Comparison of ENCODE assay signal across 12 cellular contexts in the genomic region with DNA sequence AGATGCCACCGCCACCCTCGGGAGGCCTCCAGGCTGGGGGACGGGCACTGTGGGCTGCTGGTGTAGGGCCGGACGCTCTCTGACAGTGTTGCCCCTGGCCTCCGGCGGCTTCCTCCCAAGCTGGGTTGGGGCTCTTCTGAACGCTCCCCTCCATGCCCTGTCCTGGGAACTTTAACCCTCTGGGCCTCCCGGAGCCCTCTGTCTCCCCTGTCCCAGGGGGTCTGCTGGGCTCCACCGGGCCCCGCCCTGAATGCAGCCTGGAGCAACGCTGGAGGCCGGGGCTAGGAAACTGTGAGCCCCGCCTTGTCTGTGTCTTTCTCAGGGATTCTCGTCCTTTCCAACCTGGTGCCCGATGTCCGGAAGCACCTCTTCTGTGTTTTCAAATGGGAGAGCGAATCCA. TPM values are rescaled to one million over a fixed set of nuclear protein-coding genes. Genes with fewer than 3 reads are reported as not detected.
DNase-seq lines count a peak whose midpoint lies in the region; ATAC-seq and TF ChIP-seq lines count a peak whose summit lies in the region.
"Had no signal": no experiment of that assay in that cellular context is flagged by ENCODE, and none has a peak within 500 bp of the region (broad histone marks: within the 10 kb centered on the region; RNA-seq: fewer than 3 reads in every experiment).

No MANE protein-coding gene starts in this region.

- 74 to 83% methylated on average over 18 of the region's 18 CpGs for WGBS in heart right ventricle, 2 donors

- CTCF ChIA-PET in activated CD8-positive, alpha-beta memory T cell treated with anti-CD3 and anti-CD28 coated beads, Interleukin-2, amount 10 ng/mL, durations not matched to agents 7 days and 5 days (lab: Charles Lee), result no interaction called here

- peaks cover 26% of the 10 kb centered on the region for H3K4me1 Mint-ChIP-seq in activated CD8-positive, alpha-beta memory T cell treated with anti-CD3 and anti-CD28 coated beads, Interleukin-2, amount 10 ng/mL, durations not matched to agents 7 days and 5 days
- peaks cover 51% of the 10 kb centered on the region for H3K4me1 Mint-ChIP-seq in activated naive CD8-positive, alpha-beta T cell (ENCODE audit: low read depth)

- H3K27ac ChIP-seq in skin epidermis (peak overlapping the region in 20 of 21 experiments; percentile 28 to 97 (median 88)), heart right ventricle (peak overlapping the region in 1 of 10 donors; percentile 84)

- H3K4me3 ChIP-seq in skin epidermis (no peak overlapping the region), heart right ventricle (no peak overlapping the region)
- H3K4me3 ChIP-seq: MG63 had no signal

- TF ChIP-seq CTCF in heart right ventricle (IDR thresholded peaks at IDR 0.05), result no peak

- DNase-seq in activated CD8-positive, alpha-beta memory T cell treated with anti-CD3 and anti-CD28 coated beads, Interleukin-2, amount 10 ng/mL, durations not matched to agents 7 days and 5 days, result no peak
- no peak for DNase-seq in activated CD8-positive, alpha-beta memory T cell treated with anti-CD3 and anti-CD28 coated beads, Interleukin-2, amount 50 U/mL, for 4 hours
- DNase-seq in NCI-H2171 (lab: John Stamatoyannopoulos, UW) (peak; percentile 8), ureter (ENCODE audit: low spot score) (no peak), 8988T (no peak), heart right ventricle (no peak)
- DNase-seq: HFFc6, MG63, SHP77 treated with DMSO at 0.1 percent for 48 hours had no signal

- no peaks in the 10 kb centered on the region for H3K36me3 ChIP-seq in heart right ventricle
- H3K36me3 ChIP-seq: MG63, suprapubic skin had no signal

- peak overlapping the region; percentile 79 for H3K4me3 Mint-ChIP-seq in activated CD8-positive, alpha-beta memory T cell treated with anti-CD3 and anti-CD28 coated beads, Interleukin-2, amount 10 ng/mL, durations not matched to agents 7 days and 5 days
- peak overlapping the region; percentile 87 for H3K4me3 Mint-ChIP-seq in activated naive CD8-positive, alpha-beta T cell
- H3K4me3 Mint-ChIP-seq: HFFc6 had no signal

- H3K27ac Mint-ChIP-seq in activated CD8-positive, alpha-beta memory T cell treated with anti-CD3 and anti-CD28 coated beads, Interleukin-2, amount 10 ng/mL, durations not matched to agents 7 days and 5 days, result peak overlapping the region; percentile 96
- peak overlapping the region; percentile 99 for H3K27ac Mint-ChIP-seq in activated naive CD8-positive, alpha-beta T cell
- H3K27ac Mint-ChIP-seq: HFFc6 had no signal

- no peaks in the 10 kb centered on the region for H3K9me3 Mint-ChIP-seq in activated CD8-positive, alpha-beta memory T cell treated with anti-CD3 and anti-CD28 coated beads, Interleukin-2, amount 10 ng/mL, durations not matched to agents 7 days and 5 days (ENCODE audit: low read depth)
- no peaks in the 10 kb centered on the region for H3K9me3 Mint-ChIP-seq in activated naive CD8-positive, alpha-beta T cell (ENCODE audit: low read depth)
- H3K9me3 Mint-ChIP-seq: HFFc6 had no signal

- ATAC-seq in activated CD8-positive, alpha-beta memory T cell treated with anti-CD3 and anti-CD28 coated beads, Interleukin-2, amount 10 ng/mL, durations not matched to agents 7 days and 5 days, result no peak
- no peak for ATAC-seq in heart right ventricle

- peaks cover 0 to 16% (median 0%) of the 10 kb centered on the region in 9 donors for H3K4me1 ChIP-seq in heart right ventricle

- H3K9me3 ChIP-seq in heart right ventricle, result no peaks in the 10 kb centered on the region
- H3K9me3 ChIP-seq: MG63, suprapubic skin had no signal

- intact Hi-C loops in heart right ventricle (cut with DNase I), result no loop called here

- H3K27me3 ChIP-seq in heart right ventricle, result peaks cover 0 to 67% (median 26%) of the 10 kb centered on the region in 7 donors
- H3K27me3 ChIP-seq: MG63 had no signal

- H3K36me3 Mint-ChIP-seq in activated CD8-positive, alpha-beta memory T cell treated with anti-CD3 and anti-CD28 coated beads, Interleukin-2, amount 10 ng/mL, durations not matched to agents 7 days and 5 days, result no peaks in the 10 kb centered on the region
- H3K36me3 Mint-ChIP-seq in activated naive CD8-positive, alpha-beta T cell, result peaks cover 2% of the 10 kb centered on the region

- H3K27me3 Mint-ChIP-seq in activated CD8-positive, alpha-beta memory T cell treated with anti-CD3 and anti-CD28 coated beads, Interleukin-2, amount 10 ng/mL, durations not matched to agents 7 days and 5 days, result no peaks in the 10 kb centered on the region
- H3K27me3 Mint-ChIP-seq in activated naive CD8-positive, alpha-beta T cell, result no peaks in the 10 kb centered on the region

RNA-seq across cellular contexts. Expression of a gene that starts 45.7 kb away (rescaled TPM):
- 10 to 100 TPM; 48.1 to 48.6 TPM for total RNA-seq in activated CD8-positive, alpha-beta memory T cell treated with anti-CD3 and anti-CD28 coated beads, Interleukin-2, amount 10 ng/mL, durations not matched to agents 7 days and 5 days
- total RNA-seq in ureter, result 68.7 TPM
- total RNA-seq in heart right ventricle, result 10 to 100 TPM; 42.3 to 90.6 (median 48.0) TPM
- polyA plus RNA-seq in heart right ventricle, result 10 to 100 TPM; 28.1 to 39.9 TPM
